In genomic region chr10:102421645-102422585, GRCh38 we compare ENCODE assay signal across 9 cellular contexts. TPM values are rescaled to one million over a fixed set of nuclear protein-coding genes. Genes with fewer than 3 reads are reported as not detected.
A peak's percentile ranks its signal among the peaks of the same experiment; 100 is the strongest.
DNase-seq lines count a peak whose midpoint lies in the region; ATAC-seq, FAIRE-seq and TF ChIP-seq lines count a peak whose summit lies in the region.
"Had no signal": no experiment of that assay in that cellular context is flagged by ENCODE, and none has a peak within 500 bp of the region (broad histone marks: within the 10 kb centered on the region; RNA-seq: fewer than 3 reads in every experiment).

No MANE protein-coding gene starts in this region.

- H3K27ac ChIP-seq in SJSA1 (no peak overlapping the region), endothelial cell of umbilical vein (ENCODE audit: insufficient read depth, low read depth, low read length) (no peak overlapping the region)

- BruUV-seq in endothelial cell of umbilical vein (replicated peaks; lab: Mats Ljungman, UMichigan), result no TSS peak

- H3K36me3 Mint-ChIP-seq in naive thymus-derived CD8-positive, alpha-beta T cell, result peaks cover 0 to 11% (median 0%) of the 10 kb centered on the region in 3 donors

- H3K4me1 ChIP-seq in SJSA1 (replicated peaks) (peaks cover 28% of the 10 kb centered on the region), endothelial cell of umbilical vein (ENCODE audit: control insufficient read depth, extremely low read depth, insufficient read depth, low read length) (peaks cover 20% of the 10 kb centered on the region)

- H3K27ac Mint-ChIP-seq in naive thymus-derived CD8-positive, alpha-beta T cell, result peak overlapping the region in 9 of 10 donors; percentile 63 to 97 (median 95)

- H3K4me1 Mint-ChIP-seq in naive thymus-derived CD8-positive, alpha-beta T cell, result peaks cover 27 to 48% (median 46%) of the 10 kb centered on the region in 4 donors

- H3K4me3 ChIP-seq in HFF-Myc (replicated peaks; ENCODE audit: low read depth, low read length) (peak overlapping the region; percentile 91), SJSA1 (peak overlapping the region; percentile 66), endothelial cell of umbilical vein (replicated peaks in 1 of 3; ENCODE audit: insufficient read depth in 1 of 3, low read depth in 1 of 3, low read length in 3 of 3) (peak overlapping the region; percentile 64 to 73 (median 70))

- H3K4me2 ChIP-seq in endothelial cell of umbilical vein (ENCODE audit: insufficient read depth, low read length), result peak overlapping the region; percentile 67

- intact Hi-C loops in endothelial cell of umbilical vein (cut with micrococcal nuclease), result loop anchor here (1.0 to 5.0 kb wide), 9 partner anchors 10 to 253 kb away; partner anchors contain the start of genes ACTR1A, CUEDC2 and SUFU

- POLR2A ChIA-PET in endothelial cell of umbilical vein (lab: Charles Lee), result interaction anchor here (0.6 to 0.7 kb wide), 2 partner anchors 251 to 252 kb away, joined by 3 to 4 read pairs; no protein-coding TSS in a partner anchor
- POLR2A ChIA-PET in naive thymus-derived CD8-positive, alpha-beta T cell (lab: Charles Lee), result interaction anchor here (0.5 to 7.8 kb wide), 17 partner anchors 8 to 603 kb away, joined by 3 to 115 read pairs (median 7); partner anchors contain the start of genes C10orf95, CUEDC2, LDB1 and NFKB2

- dilution Hi-C loops in endothelial cell of umbilical vein (cut with MboI; ENCODE audit: extremely low pct_ligation_motif_present, low sequenced_read_pairs), result no loop called here

- CTCF ChIA-PET in endothelial cell of umbilical vein (lab: Charles Lee), result interaction anchor here (0.7 to 6.5 kb wide), 22 partner anchors 8 to 252 kb away, joined by 3 to 74 read pairs (median 6); partner anchors contain the start of genes C10orf95, CUEDC2, ELOVL3 and NFKB2

- H2AFZ ChIP-seq in endothelial cell of umbilical vein (ENCODE audit: low read depth, low read length), result peak overlapping the region; percentile 60

- peaks cover 9 to 16% (median 13%) of the 10 kb centered on the region in 5 donors for H3K27me3 Mint-ChIP-seq in naive thymus-derived CD8-positive, alpha-beta T cell

- H3K9me3 Mint-ChIP-seq in naive thymus-derived CD8-positive, alpha-beta T cell, result no peaks in the 10 kb centered on the region

- H3K9me3 ChIP-seq in SJSA1 (replicated peaks), result no peaks in the 10 kb centered on the region; the same call in 1 of the 2 replicates
- no peaks in the 10 kb centered on the region for H3K9me3 ChIP-seq in endothelial cell of umbilical vein (replicated peaks; ENCODE audit: control insufficient read depth, insufficient read depth, low read length)

- DNase-seq in Caki2 (ENCODE audit: low read depth) (peak; percentile 44), HFF-Myc (ENCODE audit: extremely low read depth, low read depth) (no peak), SJSA1 (ENCODE audit: low read depth in 1 of 2, low spot score in 2 of 2) (peak in 1 of 2 experiments; percentile 25), endothelial cell of umbilical vein (ENCODE audit: low read depth, low spot score) (peak; percentile 21), DMS79 (lab: John Stamatoyannopoulos, UW) (no peak), NCI-H2227 treated with DMSO at 0.1 percent for 48 hours (lab: John Stamatoyannopoulos, UW) (no peak)
- no peak for DNase-seq in naive thymus-derived CD8-positive, alpha-beta T cell
- DNase-seq in effector CD4-positive, alpha-beta T cell, result no peak

- TF ChIP-seq POLR2A in endothelial cell of umbilical vein (IDR thresholded peaks at IDR 0.05; ENCODE audit: low read depth, low read length), result no peak

- no peaks in the 10 kb centered on the region for H4K20me1 ChIP-seq in endothelial cell of umbilical vein (replicated peaks; ENCODE audit: control insufficient read depth, extremely low read depth, insufficient read depth, low read length)

- H3K36me3 ChIP-seq in SJSA1 (peaks cover 34% of the 10 kb centered on the region), endothelial cell of umbilical vein (ENCODE audit: control insufficient read depth in 2 of 2, extremely low read depth in 1 of 2, insufficient read depth in 2 of 2, low read length in 2 of 2) (peaks cover 0 to 9% of the 10 kb centered on the region in 2 experiments)

- no peak for FAIRE-seq in endothelial cell of umbilical vein (lab: Jason Lieb, UNC)

- peak overlapping the region; percentile 19 for H3K9ac ChIP-seq in endothelial cell of umbilical vein (replicated peaks; ENCODE audit: extremely low read depth, insufficient read depth, low read length)

- no peaks in the 10 kb centered on the region for H3K9me1 ChIP-seq in endothelial cell of umbilical vein (replicated peaks; ENCODE audit: control insufficient read depth, extremely low read depth, insufficient read depth, low read length)

- in situ Hi-C loops in Caki2 (cut with HindIII; ENCODE audit: low pct_unique_long_range_greater_than_20kb, low sequenced_read_pairs), result no loop called here

- H3K79me2 ChIP-seq in endothelial cell of umbilical vein (ENCODE audit: control insufficient read depth, insufficient read depth, low read length), result no peaks in the 10 kb centered on the region

- peak overlapping the region; percentile 93 to 100 (median 98) for H3K4me3 Mint-ChIP-seq in naive thymus-derived CD8-positive, alpha-beta T cell

- peaks cover 14% of the 10 kb centered on the region for H3K27me3 ChIP-seq in SJSA1 (replicated peaks)
- H3K27me3 ChIP-seq in endothelial cell of umbilical vein (ENCODE audit: control insufficient read depth in 2 of 2, insufficient read depth in 2 of 2, low read length in 2 of 2), result peaks cover 3 to 7% of the 10 kb centered on the region in 2 experiments

- ATAC-seq in naive thymus-derived CD8-positive, alpha-beta T cell, result peak; percentile 18 to 21

- no peak for TF ChIP-seq CTCF in HFF-Myc (IDR thresholded peaks at IDR 0.05; ENCODE audit: low read depth, low read length, missing control alignments)
- no peak for TF ChIP-seq CTCF in endothelial cell of umbilical vein (IDR thresholded peaks at IDR 0.05; ENCODE audit: extremely low read depth in 1 of 2, insufficient read depth in 1 of 2, low read depth in 1 of 2, low read length in 2 of 2)

RNA-seq across cellular contexts. Expression of gene FBXL15, which starts 1.3 kb away (rescaled TPM):
- total RNA-seq in Caki2 (2014; rRNA removed; shearing (Covaris generic); ENCODE audit: low replicate concordance), result 18.6 and 28.2 TPM in 2 replicates
- total RNA-seq in SJSA1 (2014; rRNA removed; shearing (Covaris generic)), result 11.0 and 40.1 TPM in 2 replicates
- 9.9 and 10.7 TPM in 2 replicates for total RNA-seq in endothelial cell of umbilical vein
- 15.3 and 21.6 TPM in 2 replicates for polyA plus RNA-seq in endothelial cell of umbilical vein
- 5.9 and 10.1 TPM in 2 replicates for polyA plus RNA-seq in endothelial cell of umbilical vein (2011; cell fraction: cytosol; rRNA removed)
- polyA plus RNA-seq in endothelial cell of umbilical vein (2011; cell fraction: nucleus; rRNA removed), result 11.6 and 11.7 TPM in 2 replicates
- 4.3 and 6.2 TPM in 2 replicates for polyA plus RNA-seq in endothelial cell of umbilical vein (2012)
- 1.4 and 2.0 TPM in 2 replicates for polyA minus RNA-seq in endothelial cell of umbilical vein
- 8.5 TPM for polyA minus RNA-seq in endothelial cell of umbilical vein (2011; cell fraction: cytosol; rRNA and poly(A)+ RNA removed)
- 1.5 and 1.8 TPM in 2 replicates for polyA minus RNA-seq in endothelial cell of umbilical vein (2011; cell fraction: nucleus; rRNA and poly(A)+ RNA removed)
- total RNA-seq in naive thymus-derived CD8-positive, alpha-beta T cell, result 10 to 100 TPM; 18.7 to 21.1 TPM
- 10 to 100 TPM; 26.8 to 35.5 (median 28.5) TPM for polyA plus RNA-seq in naive thymus-derived CD8-positive, alpha-beta T cell

RNA-seq across cellular contexts. Expression of gene PSD, which starts 3.3 kb away (rescaled TPM):
- total RNA-seq in Caki2 (2014; rRNA removed; shearing (Covaris generic); ENCODE audit: low replicate concordance), result 0.78 and 0.87 TPM in 2 replicates
- total RNA-seq in SJSA1 (2014; rRNA removed; shearing (Covaris generic)), result 0.08 TPM in 1 of 2 replicates, not detected in the other
- 0.18 and 0.40 TPM in 2 replicates for total RNA-seq in endothelial cell of umbilical vein
- polyA plus RNA-seq in endothelial cell of umbilical vein, result 0.08 and 0.10 TPM in 2 replicates
- 0.07 TPM in 1 of 2 replicates, not detected in the other for polyA plus RNA-seq in endothelial cell of umbilical vein (2011; cell fraction: cytosol; rRNA removed)
- 0.24 and 0.29 TPM in 2 replicates for polyA plus RNA-seq in endothelial cell of umbilical vein (2011; cell fraction: nucleus; rRNA removed)
- polyA plus RNA-seq in endothelial cell of umbilical vein (2012), result 0.86 and 2.6 TPM in 2 replicates
- not detected in 2 replicates for polyA minus RNA-seq in endothelial cell of umbilical vein
- not detected for polyA minus RNA-seq in endothelial cell of umbilical vein (2011; cell fraction: cytosol; rRNA and poly(A)+ RNA removed)
- polyA minus RNA-seq in endothelial cell of umbilical vein (2011; cell fraction: nucleus; rRNA and poly(A)+ RNA removed), result 0.29 TPM in 1 of 2 replicates, not detected in the other
- 10 to 100 TPM; 11.9 to 13.3 TPM for total RNA-seq in naive thymus-derived CD8-positive, alpha-beta T cell
- polyA plus RNA-seq in naive thymus-derived CD8-positive, alpha-beta T cell, result 1 to 10 TPM; 4.9 to 5.9 (median 5.3) TPM

RNA-seq across cellular contexts. Expression of gene CUEDC2, which starts 10.5 kb away (rescaled TPM):
- 179 and 231 TPM in 2 replicates for total RNA-seq in Caki2 (2014; rRNA removed; shearing (Covaris generic); ENCODE audit: low replicate concordance)
- total RNA-seq in SJSA1 (2014; rRNA removed; shearing (Covaris generic)), result 50.7 and 57.9 TPM in 2 replicates
- total RNA-seq in endothelial cell of umbilical vein, result 61.5 and 62.6 TPM in 2 replicates
- polyA plus RNA-seq in endothelial cell of umbilical vein, result 82.3 and 96.7 TPM in 2 replicates
- 79.5 and 108 TPM in 2 replicates for polyA plus RNA-seq in endothelial cell of umbilical vein (2011; cell fraction: cytosol; rRNA removed)
- polyA plus RNA-seq in endothelial cell of umbilical vein (2011; cell fraction: nucleus; rRNA removed), result 119 and 127 TPM in 2 replicates
- polyA plus RNA-seq in endothelial cell of umbilical vein (2012), result 56.6 and 83.3 TPM in 2 replicates
- 26.5 and 27.4 TPM in 2 replicates for polyA minus RNA-seq in endothelial cell of umbilical vein
- 32.0 TPM for polyA minus RNA-seq in endothelial cell of umbilical vein (2011; cell fraction: cytosol; rRNA and poly(A)+ RNA removed)
- 7.5 and 12.2 TPM in 2 replicates for polyA minus RNA-seq in endothelial cell of umbilical vein (2011; cell fraction: nucleus; rRNA and poly(A)+ RNA removed)
- total RNA-seq in naive thymus-derived CD8-positive, alpha-beta T cell, result 10 to 100 TPM; 36.5 to 41.7 TPM
- 10 to 100 TPM; 60.6 to 76.9 (median 70.8) TPM for polyA plus RNA-seq in naive thymus-derived CD8-positive, alpha-beta T cell

RNA-seq across cellular contexts. Expression of gene NFKB2, which starts 26.4 kb away (rescaled TPM):
- 47.8 and 50.8 TPM in 2 replicates for total RNA-seq in Caki2 (2014; rRNA removed; shearing (Covaris generic); ENCODE audit: low replicate concordance)
- total RNA-seq in SJSA1 (2014; rRNA removed; shearing (Covaris generic)), result 28.8 and 37.2 TPM in 2 replicates
- total RNA-seq in endothelial cell of umbilical vein, result 21.9 and 25.6 TPM in 2 replicates
- 21.0 and 23.0 TPM in 2 replicates for polyA plus RNA-seq in endothelial cell of umbilical vein
- 13.8 and 20.2 TPM in 2 replicates for polyA plus RNA-seq in endothelial cell of umbilical vein (2011; cell fraction: cytosol; rRNA removed)
- polyA plus RNA-seq in endothelial cell of umbilical vein (2011; cell fraction: nucleus; rRNA removed), result 53.7 and 67.4 TPM in 2 replicates
- polyA plus RNA-seq in endothelial cell of umbilical vein (2012), result 17.7 and 31.9 TPM in 2 replicates
- 9.5 and 11.2 TPM in 2 replicates for polyA minus RNA-seq in endothelial cell of umbilical vein
- polyA minus RNA-seq in endothelial cell of umbilical vein (2011; cell fraction: cytosol; rRNA and poly(A)+ RNA removed), result 27.7 TPM
- 11.3 and 18.8 TPM in 2 replicates for polyA minus RNA-seq in endothelial cell of umbilical vein (2011; cell fraction: nucleus; rRNA and poly(A)+ RNA removed)
- 100 to 1,000 TPM; 111 to 123 TPM for total RNA-seq in naive thymus-derived CD8-positive, alpha-beta T cell
- polyA plus RNA-seq in naive thymus-derived CD8-positive, alpha-beta T cell, result 10 to 100 TPM in 1 of 3 donors, 1 to 10 TPM in 2; 6.1 to 14.6 (median 9.1) TPM

RNA-seq across cellular contexts. Expression of gene C10orf95, which starts 29.4 kb away (rescaled TPM):
- not detected in 2 replicates for total RNA-seq in Caki2 (2014; rRNA removed; shearing (Covaris generic); ENCODE audit: low replicate concordance)
- total RNA-seq in SJSA1 (2014; rRNA removed; shearing (Covaris generic)), result not detected in 2 replicates
- not detected in 2 replicates for total RNA-seq in endothelial cell of umbilical vein
- polyA plus RNA-seq in endothelial cell of umbilical vein, result 0.08 TPM in 1 of 2 replicates, not detected in the other
- polyA plus RNA-seq in endothelial cell of umbilical vein (2011; cell fraction: cytosol; rRNA removed), result 0.04 TPM in 1 of 2 replicates, not detected in the other
- not detected in 2 replicates for polyA plus RNA-seq in endothelial cell of umbilical vein (2011; cell fraction: nucleus; rRNA removed)
- not detected in 2 replicates for polyA plus RNA-seq in endothelial cell of umbilical vein (2012)
- polyA minus RNA-seq in endothelial cell of umbilical vein, result not detected in 2 replicates
- not detected for polyA minus RNA-seq in endothelial cell of umbilical vein (2011; cell fraction: cytosol; rRNA and poly(A)+ RNA removed)
- not detected in 2 replicates for polyA minus RNA-seq in endothelial cell of umbilical vein (2011; cell fraction: nucleus; rRNA and poly(A)+ RNA removed)
- under 1 TPM; 0.52 to 0.73 TPM for total RNA-seq in naive thymus-derived CD8-positive, alpha-beta T cell
- polyA plus RNA-seq in naive thymus-derived CD8-positive, alpha-beta T cell, result under 1 TPM; 0.68 to 0.97 (median 0.68) TPM
- total RNA-seq: SK-MEL-5 had no signal

Comparison
In these comparisons a context has a peak if more than half of its experiments do, and no peak if none do; other contexts are left out.
1. DNase-seq: peak in Caki2 (single experiment) and endothelial cell of umbilical vein (single experiment); none in HFF-Myc (single experiment), naive thymus-derived CD8-positive, alpha-beta T cell (0 of 10), DMS79 (single experiment), effector CD4-positive, alpha-beta T cell (single experiment) and NCI-H2227 treated with DMSO at 0.1 percent for 48 hours (single experiment).
2. Peak in every context shown above with its lines, with median percentiles within 50 percentile points of each other: H3K4me3 ChIP-seq.